Comparison of ENCODE assay signal across 14 cellular contexts in the genomic region with DNA sequence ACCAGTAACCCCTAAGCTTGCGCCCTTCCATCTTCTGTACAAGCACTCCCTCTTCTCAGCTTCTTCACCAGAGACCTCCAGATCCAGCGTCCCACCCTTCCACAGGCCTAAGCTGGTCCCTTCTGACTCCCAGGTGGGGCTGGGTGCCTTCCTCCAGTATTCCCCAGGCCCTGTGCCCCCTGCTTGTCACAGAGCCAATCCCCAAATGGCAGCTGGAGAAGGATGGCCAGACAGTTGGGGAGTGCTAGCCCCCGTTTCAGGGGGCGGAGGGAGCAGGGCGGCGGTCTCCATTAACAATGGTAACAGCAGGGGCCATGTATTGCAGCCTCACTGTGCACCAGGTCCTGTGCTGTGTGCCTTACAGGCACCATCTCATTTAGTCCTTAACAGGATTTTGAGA.
DNase-seq lines count a peak whose midpoint lies in the region; ATAC-seq and TF ChIP-seq lines count a peak whose summit lies in the region.
"Had no signal": no experiment of that assay in that cellular context is flagged by ENCODE, and none has a peak within 500 bp of the region (broad histone marks: within the 10 kb centered on the region; RNA-seq: fewer than 3 reads in every experiment).

No MANE protein-coding gene starts in this region.

- no peaks in the 10 kb centered on the region for H3K9me3 ChIP-seq in T-helper 17 cell (ENCODE audit: control insufficient read depth, low read length, poor library complexity, severe bottlenecking)
- no peaks in the 10 kb centered on the region for H3K9me3 ChIP-seq in uterus
- H3K9me3 ChIP-seq in testis, result no peaks in the 10 kb centered on the region

- WGBS in testis, 2 donors, result 88 to 93% methylated on average over 6 of the region's 6 CpGs

- H3K4me3 ChIP-seq in uterus (no peak overlapping the region), testis (no peak overlapping the region)

- H3K27ac ChIP-seq in uterus (peak overlapping the region; percentile 58 to 63), testis (no peak overlapping the region)

- DNase-seq in activated naive CD4-positive, alpha-beta T cell treated with anti-CD3 and anti-CD28 coated beads, Interleukin-2, amount 10 ng/mL, durations not matched to agents 7 days and 5 days, result no peak
- no peak for DNase-seq in activated naive CD4-positive, alpha-beta T cell (lab: John Stamatoyannopoulos, UW)
- DNase-seq in T-helper 17 cell (no peak), endothelial cell (ENCODE audit: low spot score) (no peak), uterus (no peak), testis (no peak), NCI-H1092 (lab: John Stamatoyannopoulos, UW) (no peak)
- DNase-seq in stimulated activated CD4-positive, alpha-beta T cell treated with anti-CD3 and anti-CD28 coated beads, Interleukin-4, amount 100 ng/mL, for 24 hours, result no peak
- DNase-seq: left ventricle myocardium superior, naive B cell, NCI-H2029 treated with DMSO at 0.1 percent for 48 hours, NCI-H526, retina had no signal

- H3K36me3 Mint-ChIP-seq in activated naive CD4-positive, alpha-beta T cell treated with anti-CD3 and anti-CD28 coated beads, Interleukin-2, amount 10 ng/mL, durations not matched to agents 7 days and 5 days, result peaks cover 4% of the 10 kb centered on the region
- no peaks in the 10 kb centered on the region for H3K36me3 Mint-ChIP-seq in T-helper 17 cell (ENCODE audit: low read depth)
- peaks cover 11% of the 10 kb centered on the region for H3K36me3 Mint-ChIP-seq in endothelial cell (ENCODE audit: low read depth, unreplicated experiment)
- H3K36me3 Mint-ChIP-seq: naive B cell, type B pancreatic cell had no signal

- H3K4me1 ChIP-seq in uterus (peaks cover 0 to 6% of the 10 kb centered on the region in 2 donors), testis (no peaks in the 10 kb centered on the region)

- TF ChIP-seq POLR2A in uterus (IDR thresholded peaks at IDR 0.05), result no peak
- TF ChIP-seq POLR2A in testis (IDR thresholded peaks at IDR 0.05), result no peak

- peak overlapping the region; percentile 1 for H3K4me3 Mint-ChIP-seq in activated naive CD4-positive, alpha-beta T cell treated with anti-CD3 and anti-CD28 coated beads, Interleukin-2, amount 10 ng/mL, durations not matched to agents 7 days and 5 days
- H3K4me3 Mint-ChIP-seq in T-helper 17 cell (no peak overlapping the region), endothelial cell (ENCODE audit: unreplicated experiment) (no peak overlapping the region)
- H3K4me3 Mint-ChIP-seq: type B pancreatic cell had no signal

- peak overlapping the region; percentile 99 for H3K27ac Mint-ChIP-seq in activated naive CD4-positive, alpha-beta T cell treated with anti-CD3 and anti-CD28 coated beads, Interleukin-2, amount 10 ng/mL, durations not matched to agents 7 days and 5 days
- H3K27ac Mint-ChIP-seq in T-helper 17 cell, result peak overlapping the region; percentile 87
- peak overlapping the region; percentile 90 for H3K27ac Mint-ChIP-seq in endothelial cell (ENCODE audit: unreplicated experiment)

- ATAC-seq in T-helper 17 cell, result peak; percentile 6

- intact Hi-C loops in uterus (cut with DNase I; ENCODE audit: low total_unique reads), result no loop called here
- intact Hi-C loops in testis (cut with DNase I; ENCODE audit: low total_unique reads), result no loop called here

- H3K27me3 Mint-ChIP-seq in activated naive CD4-positive, alpha-beta T cell treated with anti-CD3 and anti-CD28 coated beads, Interleukin-2, amount 10 ng/mL, durations not matched to agents 7 days and 5 days, result no peaks in the 10 kb centered on the region
- H3K27me3 Mint-ChIP-seq in T-helper 17 cell (no peaks in the 10 kb centered on the region), endothelial cell (ENCODE audit: unreplicated experiment) (peaks cover 3% of the 10 kb centered on the region)
- H3K27me3 Mint-ChIP-seq: type B pancreatic cell had no signal

- H3K4me1 Mint-ChIP-seq in activated naive CD4-positive, alpha-beta T cell treated with anti-CD3 and anti-CD28 coated beads, Interleukin-2, amount 10 ng/mL, durations not matched to agents 7 days and 5 days, result peaks cover 47% of the 10 kb centered on the region
- peaks cover 14% of the 10 kb centered on the region for H3K4me1 Mint-ChIP-seq in T-helper 17 cell
- peaks cover 36% of the 10 kb centered on the region for H3K4me1 Mint-ChIP-seq in endothelial cell (ENCODE audit: unreplicated experiment)

- CTCF ChIA-PET in activated naive CD4-positive, alpha-beta T cell treated with anti-CD3 and anti-CD28 coated beads, Interleukin-2, amount 10 ng/mL, durations not matched to agents 7 days and 5 days (lab: Charles Lee), result interaction anchor here (1.0 to 1.4 kb wide), 3 partner anchors 22 to 115 kb away, joined by 3 to 6 read pairs (median 3); no protein-coding TSS in a partner anchor

- H3K36me3 ChIP-seq in uterus (no peaks in the 10 kb centered on the region), testis (ENCODE audit: low read depth, missing control alignments) (no peaks in the 10 kb centered on the region)

- no peaks in the 10 kb centered on the region for H3K27me3 ChIP-seq in uterus
- H3K27me3 ChIP-seq in testis, result no peaks in the 10 kb centered on the region

- H3K9me3 Mint-ChIP-seq in activated naive CD4-positive, alpha-beta T cell treated with anti-CD3 and anti-CD28 coated beads, Interleukin-2, amount 10 ng/mL, durations not matched to agents 7 days and 5 days, result peaks cover under 1% of the 10 kb centered on the region
- H3K9me3 Mint-ChIP-seq in endothelial cell (ENCODE audit: unreplicated experiment), result no peaks in the 10 kb centered on the region
- H3K9me3 Mint-ChIP-seq: naive B cell, type B pancreatic cell had no signal

- TF ChIP-seq CTCF in endothelial cell (IDR thresholded peaks at IDR 0.05; ENCODE audit: unreplicated experiment), result no peak
- no peak for TF ChIP-seq CTCF in uterus (IDR thresholded peaks at IDR 0.05)
- no peak for TF ChIP-seq CTCF in testis (IDR thresholded peaks at IDR 0.05)

Comparison
In these comparisons a context has a peak if more than half of its experiments do, and no peak if none do; other contexts are left out.
1. H3K27ac ChIP-seq: peak in uterus (2 of 2); none in testis (0 of 2).
2. Peak in every context shown above with its lines, with median percentiles within 50 percentile points of each other: H3K27ac Mint-ChIP-seq.